In the genomic region with DNA sequence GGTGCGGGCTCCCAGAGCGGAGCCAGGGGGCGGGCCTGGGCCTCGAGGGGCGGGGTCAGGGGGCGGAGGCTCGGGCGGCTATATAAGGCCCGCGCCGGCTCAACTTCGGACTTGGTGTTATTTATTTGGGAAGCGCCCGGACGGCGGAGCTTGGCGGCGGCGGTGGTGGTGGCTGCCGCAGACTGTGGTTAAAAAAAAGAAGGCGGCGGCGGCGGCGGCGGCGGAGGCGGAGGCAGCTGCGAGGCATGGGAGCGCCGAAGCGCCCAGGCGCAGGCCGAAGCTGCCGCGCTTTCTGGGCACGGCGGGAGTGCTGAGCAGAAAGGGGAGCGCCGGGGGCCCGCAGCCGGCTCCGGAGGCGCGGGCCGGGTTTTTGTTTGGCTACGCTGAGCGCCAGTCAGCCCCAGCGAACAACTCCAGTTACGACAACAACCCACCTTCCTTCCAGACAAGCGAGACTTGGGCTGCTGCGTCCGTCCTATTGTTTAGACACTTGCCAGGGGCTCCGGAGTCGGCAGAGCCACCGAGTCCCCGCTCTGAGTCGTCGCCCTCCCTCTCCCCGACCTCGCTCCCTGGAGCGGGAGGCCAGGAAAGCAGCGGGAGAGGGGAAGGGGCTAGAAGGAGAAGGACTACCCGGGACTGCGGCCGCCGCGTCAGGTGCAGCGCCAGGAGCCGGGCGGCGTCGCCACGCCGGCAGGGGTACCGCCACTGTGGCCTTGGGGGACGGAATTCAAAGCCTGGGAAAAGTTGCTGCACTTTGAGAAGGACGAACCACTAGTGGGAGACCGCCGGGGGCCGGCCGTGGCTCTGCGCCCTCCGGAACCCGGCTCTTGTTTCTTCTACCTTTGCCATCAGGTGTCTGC, we compare ENCODE assay signal across 8 cellular contexts. TPM values are rescaled to one million over a fixed set of nuclear protein-coding genes. Genes with fewer than 3 reads are reported as not detected.
DNase-seq lines count a peak whose midpoint lies in the region; ATAC-seq and TF ChIP-seq lines count a peak whose summit lies in the region.

Gene SLIT2 (plus strand): TSS at position 110 of the 860 bp plus-strand sequence. CDS start 1,911 bp downstream, outside the sequence.

- H3K9me3 ChIP-seq in esophagus squamous epithelium = no peaks in the 10 kb centered on the region
- no peaks in the 10 kb centered on the region for H3K9me3 ChIP-seq in mucosa of stomach (ENCODE audit: control insufficient read depth, low read length)
- no peaks in the 10 kb centered on the region for H3K9me3 ChIP-seq in upper lobe of right lung

- DNase-seq in stimulated activated CD4-positive, alpha-beta T cell treated with anti-CD3 and anti-CD28 coated beads, Interleukin-15, amount 100 ng/mL, for 24 hours = peak; percentile 46
- no peak for DNase-seq in stimulated activated CD4-positive, alpha-beta T cell treated with anti-CD3 and anti-CD28 coated beads, Interleukin-12 subunit alpha, Interleukin-12 subunit beta, amount 100 ng/mL, for 4 hours
- peak; percentile 61 for DNase-seq in NCI-H1417 treated with DMSO at 0.1 percent for 48 hours (lab: John Stamatoyannopoulos, UW)
- no peak for DNase-seq in activated B cell treated with CpG ODN at 0.5 μM for 24 hours
- no peak for DNase-seq in esophagus squamous epithelium (lab: John Stamatoyannopoulos, UW)
- peak; percentile 88 for DNase-seq in upper lobe of right lung

- CTCF ChIA-PET in activated B cell treated with CpG ODN at 0.5 μM for 24 hours (lab: Charles Lee) = no interaction called here

- no peak within 1 kb of the TSS for H3K9ac ChIP-seq in mucosa of stomach (ENCODE audit: low read length)

- intact Hi-C loops in activated B cell treated with CpG ODN at 0.5 μM for 24 hours (cut with micrococcal nuclease) = no loop called here
- intact Hi-C loops in esophagus squamous epithelium (cut with DNase I) = no loop called here
- intact Hi-C loops in upper lobe of right lung (cut with DNase I) = no loop called here

- TF ChIP-seq CTCF in activated B cell treated with CpG ODN at 0.5 μM for 24 hours (IDR thresholded peaks at IDR 0.05) (no peak), esophagus squamous epithelium (IDR thresholded peaks at IDR 0.05) (peak in 1 of 6 experiments; percentile 25), upper lobe of right lung (IDR thresholded peaks at IDR 0.05) (no peak)

- no peaks in the 10 kb centered on the region for H3K9me3 Mint-ChIP-seq in activated B cell treated with CpG ODN at 0.5 μM for 24 hours

- peak within 1 kb of the TSS; percentile 60 to 80 (median 68) for H3K27ac ChIP-seq in esophagus squamous epithelium
- peak within 1 kb of the TSS; percentile 43 for H3K27ac ChIP-seq in upper lobe of right lung

- H3K36me3 Mint-ChIP-seq in activated B cell treated with CpG ODN at 0.5 μM for 24 hours (ENCODE audit: low read depth) = no peaks in the 10 kb centered on the region

- no peaks in the 10 kb centered on the region for H3K36me3 ChIP-seq in esophagus squamous epithelium
- no peaks in the 10 kb centered on the region for H3K36me3 ChIP-seq in mucosa of stomach (ENCODE audit: control insufficient read depth, insufficient read depth, low read length)
- no peaks in the 10 kb centered on the region for H3K36me3 ChIP-seq in upper lobe of right lung

- H3K27me3 ChIP-seq in esophagus squamous epithelium (peaks cover 0 to 52% (median 10%) of the 10 kb centered on the region in 4 donors), mucosa of stomach (ENCODE audit: control insufficient read depth, insufficient read depth, low read length) (peaks cover 39% of the 10 kb centered on the region), upper lobe of right lung (peaks cover 33% of the 10 kb centered on the region)

- ATAC-seq in HG02798 (IDR thresholded peaks at IDR 0.05; ENCODE audit: poor library complexity, unreplicated experiment) = peak; percentile 74
- ATAC-seq in activated B cell treated with CpG ODN at 0.5 μM for 24 hours (ENCODE audit: low read depth) = peak; percentile 57
- ATAC-seq in upper lobe of right lung = peak; percentile 93

- H3K27me3 Mint-ChIP-seq in activated B cell treated with CpG ODN at 0.5 μM for 24 hours = peaks cover 44% of the 10 kb centered on the region

- H3K27ac Mint-ChIP-seq in activated B cell treated with CpG ODN at 0.5 μM for 24 hours = no peak within 1 kb of the TSS

- peaks cover 24% of the 10 kb centered on the region for H3K4me1 Mint-ChIP-seq in activated B cell treated with CpG ODN at 0.5 μM for 24 hours

- WGBS in esophagus squamous epithelium, 2 donors = 0% methylated on average over 19 to 21 of the region's 85 CpGs

- peak within 1 kb of the TSS; percentile 61 for H3K4me3 Mint-ChIP-seq in activated B cell treated with CpG ODN at 0.5 μM for 24 hours

- peaks cover 18 to 54% (median 28%) of the 10 kb centered on the region in 3 donors for H3K4me1 ChIP-seq in esophagus squamous epithelium
- peaks cover 9% of the 10 kb centered on the region for H3K4me1 ChIP-seq in mucosa of stomach (ENCODE audit: control insufficient read depth, insufficient read depth, low read length)
- H3K4me1 ChIP-seq in upper lobe of right lung = peaks cover 5% of the 10 kb centered on the region

- H3K4me3 ChIP-seq in esophagus squamous epithelium (peak within 1 kb of the TSS; percentile 45 to 75 (median 69)), mucosa of stomach (ENCODE audit: low read length) (peak within 1 kb of the TSS; percentile 19), upper lobe of right lung (peak within 1 kb of the TSS; percentile 58)

- peak in 2 of 4 donors; percentile 71 to 91 for TF ChIP-seq POLR2A in esophagus squamous epithelium (IDR thresholded peaks at IDR 0.05)

- POLR2A ChIA-PET in activated B cell treated with CpG ODN at 0.5 μM for 24 hours (lab: Charles Lee) = no interaction called here

RNA-seq across cellular contexts. Expression of gene SLIT2, which starts in this region (rescaled TPM):
- total RNA-seq in activated B cell treated with CpG ODN at 0.5 μM for 24 hours = 0.18 TPM in 1 of 2 replicates, not detected in the other
- total RNA-seq in esophagus squamous epithelium = 10 to 100 TPM in 1 of 4 donors, 1 to 10 TPM in 3; 2.4 to 16.0 (median 4.7) TPM
- 181 TPM for total RNA-seq in upper lobe of right lung

Comparison
In these comparisons a context has a peak if more than half of its experiments do, and no peak if none do; other contexts are left out.
1. RNA of gene SLIT2 (total RNA-seq): 181 TPM in upper lobe of right lung (single experiment); 2.4 to 16.0 TPM in esophagus squamous epithelium and 0.18 TPM in activated B cell treated with CpG ODN at 0.5 μM for 24 hours; every median in the first group is over 10 times any median in the second.
2. DNase-seq: peak in stimulated activated CD4-positive, alpha-beta T cell treated with anti-CD3 and anti-CD28 coated beads, Interleukin-15, amount 100 ng/mL, for 24 hours (single experiment), NCI-H1417 treated with DMSO at 0.1 percent for 48 hours (single experiment) and upper lobe of right lung (single experiment); none in stimulated activated CD4-positive, alpha-beta T cell treated with anti-CD3 and anti-CD28 coated beads, Interleukin-12 subunit alpha, Interleukin-12 subunit beta, amount 100 ng/mL, for 4 hours (single experiment), activated B cell treated with CpG ODN at 0.5 μM for 24 hours (single experiment) and esophagus squamous epithelium (single experiment).
3. Peak in ATAC-seq in activated B cell treated with CpG ODN at 0.5 μM for 24 hours; RNA of the gene not detected or under 1 TPM.
4. H3K4me3 ChIP-seq: peak in every context shown above with its lines; median percentile 69 in esophagus squamous epithelium; 58 in upper lobe of right lung; 19 in mucosa of stomach.
5. Peak in every context shown above with its lines, with median percentiles within 50 percentile points of each other: ATAC-seq.